8 cellular contexts compared by ENCODE assay signal in the genomic region with DNA sequence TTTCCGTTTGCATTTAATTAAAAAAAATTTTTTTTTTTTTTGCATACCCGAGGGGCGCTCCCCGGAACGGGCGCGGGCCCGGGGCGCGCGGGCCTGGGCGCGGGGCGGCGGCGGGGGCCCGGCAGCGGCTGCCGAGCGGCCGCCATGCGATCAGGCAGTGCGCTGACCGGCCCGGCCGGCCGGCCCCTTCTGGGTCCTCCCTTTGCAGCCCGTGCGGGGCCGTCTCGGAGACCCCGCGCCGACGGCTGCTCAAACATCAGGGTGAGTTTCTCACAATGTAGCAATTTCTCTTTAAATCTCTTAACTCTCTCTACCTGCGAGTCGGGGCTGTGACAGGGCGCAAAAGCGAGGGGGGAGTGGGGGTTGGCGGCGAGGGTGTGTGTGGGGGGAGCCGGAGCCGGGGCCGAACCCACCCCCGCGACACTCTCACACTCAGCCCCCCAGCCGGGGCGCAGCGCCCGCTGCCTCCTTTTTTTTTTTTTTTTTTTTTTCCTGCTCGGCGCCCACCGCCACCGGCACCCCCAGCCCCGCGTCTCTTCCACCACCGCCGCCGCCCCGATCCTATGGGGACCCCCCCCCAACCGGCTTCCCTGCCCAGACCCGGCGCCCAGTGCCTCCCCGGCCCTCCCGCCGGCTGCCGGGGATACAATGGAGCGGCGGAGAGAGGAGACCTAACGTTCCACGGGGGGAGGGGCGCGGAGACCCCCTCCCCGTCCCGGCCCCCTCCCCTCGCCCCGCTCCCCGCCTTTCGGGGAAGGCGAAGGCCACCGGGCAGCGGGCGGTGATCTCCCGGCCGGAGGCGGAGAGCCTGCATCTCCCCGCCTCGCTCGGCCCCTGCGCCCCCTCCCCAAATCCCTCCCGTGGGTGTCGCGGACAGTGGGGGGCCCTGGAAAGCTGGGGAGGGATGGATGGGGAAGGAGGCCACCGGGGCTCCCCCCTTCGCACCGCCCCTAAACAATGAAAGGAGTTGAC.
DNase-seq lines count a peak whose midpoint lies in the region; ATAC-seq and TF ChIP-seq lines count a peak whose summit lies in the region.

A gene (plus strand): TSS at position 227 of the 972 bp plus-strand sequence. CDS start 64,441 bp downstream, outside the sequence.

- DNase-seq in DMS79 (lab: John Stamatoyannopoulos, UW) (peak; percentile 52), KG1 (lab: John Stamatoyannopoulos, UW) (peak; percentile 78), RPMI8226 (peak; percentile 88), fibroblast of the conjunctiva (ENCODE audit: low read depth) (peak; percentile 57)
- DNase-seq in activated effector memory CD4-positive, alpha-beta T cell treated with anti-CD3 and anti-CD28 coated beads, Interleukin-2, amount 50 U/mL, for 16 hours, result peak; percentile 93
- peak; percentile 75 for DNase-seq in stimulated activated naive CD4-positive, alpha-beta T cell treated with Interleukin-2 at 50 U/mL for 16 hours (lab: John Stamatoyannopoulos, UW)

- peaks cover 4% of the 10 kb centered on the region for H3K36me3 Mint-ChIP-seq in nephron (ENCODE audit: low read depth)

- no peaks in the 10 kb centered on the region for H3K27me3 Mint-ChIP-seq in nephron (ENCODE audit: low read depth)

- peak; percentile 42 for ATAC-seq in GM21619 (IDR thresholded peaks at IDR 0.05; ENCODE audit: unreplicated experiment)

- no peak for TF ChIP-seq CTCF in nephron (IDR thresholded peaks at IDR 0.05; ENCODE audit: unreplicated experiment in 3 of 3)

- peak within 1 kb of the TSS; percentile 97 to 99 (median 99) for H3K4me3 Mint-ChIP-seq in nephron

- H3K9me3 Mint-ChIP-seq in nephron, result no peaks in the 10 kb centered on the region

- H3K27ac Mint-ChIP-seq in nephron, result peak within 1 kb of the TSS; percentile 95 to 99 (median 99)

- peaks cover 29% of the 10 kb centered on the region for H3K4me1 Mint-ChIP-seq in nephron

Comparison
In these comparisons a context has a peak if more than half of its experiments do, and no peak if none do; other contexts are left out.
1. Peak in every context shown above with its lines: DNase-seq and ATAC-seq.